Comparison of ENCODE assay signal across 8 cellular contexts in genomic region chr12:6038160-6038559, GRCh38.
DNase-seq lines count a peak whose midpoint lies in the region; ATAC-seq and TF ChIP-seq lines count a peak whose summit lies in the region.

No MANE protein-coding gene starts in this region.

- no peak overlapping the region for H3K27ac Mint-ChIP-seq in immature natural killer cell

- H3K27ac ChIP-seq in A673 (ENCODE audit: low read depth, low read length, poor library complexity, severe bottlenecking) (no peak overlapping the region), ascending aorta (no peak overlapping the region)

- H3K27me3 ChIP-seq in A673 (replicated peaks; ENCODE audit: insufficient read depth, low read depth, low read length, poor library complexity) (no peaks in the 10 kb centered on the region), ascending aorta (no peaks in the 10 kb centered on the region)

- H3K4me1 Mint-ChIP-seq in immature natural killer cell, result peaks cover 2 to 6% of the 10 kb centered on the region in 2 donors

- H3K4me3 ChIP-seq in A673 (ENCODE audit: low read depth, low read length, poor library complexity, severe bottlenecking), result no peak overlapping the region
- H3K4me3 ChIP-seq in ascending aorta, result no peak overlapping the region

- TF ChIP-seq CTCF in A673 (conservative IDR thresholded peaks at IDR 0.05; ENCODE audit: low read depth, low read length) (peak; percentile 73), GM12873 (IDR thresholded peaks at IDR 0.05; ENCODE audit: insufficient read depth, low read depth, low read length, missing control alignments) (peak; percentile 92), ascending aorta (IDR thresholded peaks at IDR 0.05) (peak in 2 of 3 experiments; percentile 26 to 44)

- no peaks in the 10 kb centered on the region for H3K9me3 Mint-ChIP-seq in immature natural killer cell

- CTCF ChIA-PET in A673 (lab: Charles Lee), result interaction anchor here (0.7 to 3.5 kb wide), 3 partner anchors 48 to 293 kb away, joined by 3 to 34 read pairs (median 4); no protein-coding TSS in a partner anchor

- H3K4me3 Mint-ChIP-seq in immature natural killer cell, result no peak overlapping the region

- no TSS peak for BruUV-seq in A673 (replicated peaks; lab: Mats Ljungman, UMichigan)

- DNase-seq in A673 (ENCODE audit: low spot score), result peak; percentile 73
- DNase-seq in HT1080 (ENCODE audit: low read depth), result peak; percentile 59
- peak; percentile 76 for DNase-seq in RKO (ENCODE audit: low spot score)
- no peak for DNase-seq in ascending aorta (ENCODE audit: low spot score in 2 of 2)
- DNase-seq in immature natural killer cell, result peak; percentile 21 to 32 (median 22)
- peak; percentile 12 to 18 (median 16) for DNase-seq in stimulated activated CD4-positive, alpha-beta T cell treated with anti-CD3 and anti-CD28 coated beads, TNF-alpha, amount 100 ng/mL, for 24 hours (ENCODE audit: low read depth in 3 of 3)

- H3K9me3 ChIP-seq in A673 (ENCODE audit: low read depth, low read length, poor library complexity, severe bottlenecking) (no peaks in the 10 kb centered on the region), ascending aorta (no peaks in the 10 kb centered on the region)

- no peak for ATAC-seq in HG03460 (IDR thresholded peaks at IDR 0.05; ENCODE audit: unreplicated experiment)

- peaks cover 0 to 7% (median 7%) of the 10 kb centered on the region in 3 donors for H3K27me3 Mint-ChIP-seq in immature natural killer cell (ENCODE audit: low read depth in 3 of 3)

- H3K36me3 ChIP-seq in A673 (ENCODE audit: insufficient read depth, low read length, poor library complexity, severe bottlenecking) (no peaks in the 10 kb centered on the region), ascending aorta (no peaks in the 10 kb centered on the region)

- H3K36me3 Mint-ChIP-seq in immature natural killer cell, result no peaks in the 10 kb centered on the region

- no peaks in the 10 kb centered on the region for H3K4me1 ChIP-seq in A673 (ENCODE audit: insufficient read depth, low read length, poor library complexity, severe bottlenecking)
- no peaks in the 10 kb centered on the region for H3K4me1 ChIP-seq in ascending aorta

- intact Hi-C loops in A673 (cut with micrococcal nuclease; ENCODE audit: unreplicated experiment), result loop anchor here (1.0 to 10.0 kb wide), 3 partner anchors 50 to 293 kb away; no protein-coding TSS in a partner anchor
- intact Hi-C loops in ascending aorta (cut with DNase I), result no loop called here

- POLR2A ChIA-PET in A673 (lab: Charles Lee; ENCODE audit: low non-redundant PET), result no interaction called here

Comparison
In these comparisons a context has a peak if more than half of its experiments do, and no peak if none do; other contexts are left out.
1. DNase-seq: peak in A673 (single experiment), HT1080 (single experiment), RKO (single experiment), immature natural killer cell (3 of 3) and stimulated activated CD4-positive, alpha-beta T cell treated with anti-CD3 and anti-CD28 coated beads, TNF-alpha, amount 100 ng/mL, for 24 hours (3 of 3); none in ascending aorta (0 of 2).
2. CTCF ChIP-seq: peak in every context shown above with its lines; median percentile 92 in GM12873; 73 in A673; 35 in ascending aorta.